ENCODE assay signal across 22 cellular contexts in the genomic region with DNA sequence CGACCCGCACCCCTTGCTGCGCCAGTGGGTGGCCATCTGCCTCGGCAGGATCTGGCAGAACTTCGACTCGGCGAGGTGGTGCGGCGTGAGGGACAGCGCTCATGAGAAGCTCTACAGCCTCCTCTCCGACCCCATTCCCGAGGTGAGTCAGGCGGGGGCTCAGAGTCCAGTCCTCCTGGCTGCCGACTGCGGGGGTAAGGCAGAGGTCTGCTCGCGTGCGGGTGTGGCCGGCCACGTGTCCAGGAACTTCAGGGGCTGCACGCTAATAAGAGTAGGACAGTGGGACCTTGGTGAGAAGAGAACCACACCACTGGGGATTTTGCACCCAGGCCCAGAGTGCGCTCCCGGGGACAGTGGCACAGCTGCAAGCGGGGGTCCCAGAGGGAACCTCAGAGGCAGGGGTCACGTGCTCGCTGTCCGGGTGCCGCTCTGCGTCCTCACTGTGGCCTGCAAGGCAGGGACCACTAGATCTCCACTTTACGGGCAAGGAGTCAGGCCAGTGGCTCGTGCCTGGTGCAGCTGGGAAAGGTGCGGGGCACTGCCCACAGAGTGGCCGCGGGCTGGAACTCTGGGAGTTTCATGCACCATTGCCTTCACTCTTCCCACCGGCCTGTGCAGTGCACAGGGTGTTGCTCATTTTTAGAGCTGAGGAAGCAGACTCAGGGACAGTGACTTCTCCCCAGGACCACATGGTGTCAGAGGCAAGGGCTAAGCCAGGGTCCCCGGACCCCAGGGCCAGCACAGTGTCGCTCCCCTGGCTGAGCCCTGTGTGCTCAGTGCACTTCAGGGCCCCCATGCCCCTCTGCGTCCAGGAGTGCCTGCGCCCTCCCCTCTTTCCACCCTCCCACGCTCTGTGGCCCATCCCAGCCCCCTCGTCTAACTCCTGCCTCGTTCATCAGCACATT.
DNase-seq lines count a peak whose midpoint lies in the region; FAIRE-seq and TF ChIP-seq lines count a peak whose summit lies in the region.
"Had no signal": no experiment of that assay in that cellular context is flagged by ENCODE, and none has a peak within 500 bp of the region (broad histone marks: within the 10 kb centered on the region; RNA-seq: fewer than 3 reads in every experiment).

No MANE protein-coding gene starts in this region.

- H3K36me3 Mint-ChIP-seq in osteocyte (ENCODE audit: unreplicated experiment): peaks cover 21% of the 10 kb centered on the region

- intact Hi-C loops in kidney (cut with DNase I) (no loop called here), testis (cut with DNase I; ENCODE audit: low total_unique reads) (no loop called here)

- peaks cover 99% of the 10 kb centered on the region for H3K4me1 ChIP-seq in BLaER1
- H3K4me1 ChIP-seq in OCI-LY1 (ENCODE audit: insufficient read depth, low read length, severe bottlenecking): peaks cover 37% of the 10 kb centered on the region
- no peaks in the 10 kb centered on the region for H3K4me1 ChIP-seq in kidney (ENCODE audit: control insufficient read depth in 1 of 2, insufficient read depth in 1 of 2, low read depth in 1 of 2, low read length in 2 of 2)
- no peaks in the 10 kb centered on the region for H3K4me1 ChIP-seq in osteoblast (ENCODE audit: insufficient read depth, low read length)
- H3K4me1 ChIP-seq in testis: no peaks in the 10 kb centered on the region

- H2AFZ ChIP-seq in OCI-LY1 (ENCODE audit: low read length) (no peak overlapping the region), osteoblast (ENCODE audit: low read length) (no peak overlapping the region)

- H3K9me3 ChIP-seq in BLaER1: no peaks in the 10 kb centered on the region
- H3K9me3 ChIP-seq in OCI-LY1 (ENCODE audit: low read length): no peaks in the 10 kb centered on the region
- H3K9me3 ChIP-seq in kidney (ENCODE audit: control insufficient read depth in 1 of 2, low read length in 2 of 2): no peaks in the 10 kb centered on the region
- no peaks in the 10 kb centered on the region for H3K9me3 ChIP-seq in osteoblast (ENCODE audit: low read depth, low read length)
- H3K9me3 ChIP-seq in testis: no peaks in the 10 kb centered on the region

- peak overlapping the region; percentile 37; the same call in 1 of the 2 replicates for H3K27ac ChIP-seq in BLaER1
- peak overlapping the region; percentile 93 for H3K27ac ChIP-seq in OCI-LY1 (ENCODE audit: low read depth, low read length, poor library complexity, severe bottlenecking)
- H3K27ac ChIP-seq in kidney (ENCODE audit: low read depth in 2 of 2, low read length in 2 of 2): no peak overlapping the region
- H3K27ac ChIP-seq in osteoblast (ENCODE audit: low read depth, low read length): no peak overlapping the region
- no peak overlapping the region for H3K27ac ChIP-seq in testis
- H3K27ac ChIP-seq: KMS-11 had no signal

- H3K27ac Mint-ChIP-seq in osteocyte (ENCODE audit: unreplicated experiment): no peak overlapping the region
- H3K27ac Mint-ChIP-seq: CD4-positive, alpha-beta memory T cell; HFFc6 had no signal

- peak overlapping the region; percentile 16; the same call in 1 of the 2 replicates for H3K4me3 ChIP-seq in BLaER1
- no peak overlapping the region for H3K4me3 ChIP-seq in OCI-LY1 (ENCODE audit: low read depth, low read length, poor library complexity, severe bottlenecking)
- H3K4me3 ChIP-seq in kidney (ENCODE audit: low read length in 2 of 2): no peak overlapping the region
- H3K4me3 ChIP-seq in osteoblast (ENCODE audit: insufficient read depth, low read length): no peak overlapping the region
- no peak overlapping the region for H3K4me3 ChIP-seq in testis

- H3K9ac ChIP-seq in BLaER1 (no peak overlapping the region), OCI-LY1 (ENCODE audit: low read length) (no peak overlapping the region), kidney (ENCODE audit: low read length in 2 of 2) (no peak overlapping the region)
- H3K9ac ChIP-seq: KMS-11 had no signal

- no peaks in the 10 kb centered on the region for H3K4me1 Mint-ChIP-seq in osteocyte (ENCODE audit: unreplicated experiment)

- no peaks in the 10 kb centered on the region for H3K9me3 Mint-ChIP-seq in osteocyte (ENCODE audit: unreplicated experiment)
- H3K9me3 Mint-ChIP-seq: HFFc6 had no signal

- no peak for FAIRE-seq in kidney (lab: Jason Lieb, UNC)

- DNase-seq in kidney (peak; percentile 60), osteoblast (ENCODE audit: insufficient read length, low spot score, missing footprints) (peak; percentile 68), osteocyte (ENCODE audit: extremely low spot score, unreplicated experiment) (no peak), testis (no peak)
- no peak for DNase-seq in activated CD4-positive, alpha-beta T cell treated with anti-CD3 and anti-CD28 coated beads, Interleukin-2, amount 50 U/mL, for 1 hour
- DNase-seq: ACHN; AML-193; Calu3; CD4-positive, alpha-beta memory T cell; DMS53; HFFc6; NCI-H1048; NCI-H1436 treated with DMSO at 0.1 percent for 48 hours; NCI-H2029 treated with DMSO at 0.1 percent for 48 hours; NCI-H2171 treated with DMSO at 0.1 percent for 48 hours; NCI-H446 treated with DMSO at 0.1 percent for 48 hours; NK-92 treated with Interleukin-12 subunit alpha and Interleukin-12 subunit beta, amount 100 ng/mL, for 24 hours; OCI-M1; RPMI8226 had no signal

- 93 to 98% methylated on average over 26 to 42 of the region's 42 CpGs for WGBS in testis, 2 donors

- no peaks in the 10 kb centered on the region for H3K9me2 ChIP-seq in OCI-LY1 (ENCODE audit: low read depth, low read length)

- H3K27me3 ChIP-seq in BLaER1: peaks cover 43% of the 10 kb centered on the region
- no peaks in the 10 kb centered on the region for H3K27me3 ChIP-seq in OCI-LY1 (ENCODE audit: insufficient read depth, low read length)
- H3K27me3 ChIP-seq in osteoblast (ENCODE audit: insufficient read depth, low read length): no peaks in the 10 kb centered on the region
- no peaks in the 10 kb centered on the region for H3K27me3 ChIP-seq in testis

- TF ChIP-seq CTCF in OCI-LY1 (IDR thresholded peaks at IDR 0.05; ENCODE audit: low read length): no peak
- TF ChIP-seq CTCF in kidney (IDR thresholded peaks at IDR 0.05; ENCODE audit: borderline replicate concordance, extremely low read depth, insufficient read depth): no peak
- no peak for TF ChIP-seq CTCF in osteoblast (IDR thresholded peaks at IDR 0.05; ENCODE audit: extremely low read depth, low read depth, low read length)
- TF ChIP-seq CTCF in osteocyte (IDR thresholded peaks at IDR 0.05): no peak
- no peak for TF ChIP-seq CTCF in testis (IDR thresholded peaks at IDR 0.05)

- no peak overlapping the region for H3K4me3 Mint-ChIP-seq in osteocyte (ENCODE audit: unreplicated experiment)
- H3K4me3 Mint-ChIP-seq: CD4-positive, alpha-beta memory T cell; HFFc6 had no signal

- H3K4me2 ChIP-seq in BLaER1 (peak overlapping the region; percentile 95), OCI-LY1 (ENCODE audit: low read length) (no peak overlapping the region), osteoblast (ENCODE audit: insufficient read depth, low read length) (no peak overlapping the region)
- H3K4me2 ChIP-seq: KMS-11 had no signal

- H3K79me2 ChIP-seq in OCI-LY1 (ENCODE audit: insufficient read depth, low read length) (no peaks in the 10 kb centered on the region), osteoblast (ENCODE audit: insufficient read depth, low read length) (no peaks in the 10 kb centered on the region)

- no peaks in the 10 kb centered on the region for H3K27me3 Mint-ChIP-seq in osteocyte (ENCODE audit: unreplicated experiment)
- H3K27me3 Mint-ChIP-seq: CD4-positive, alpha-beta memory T cell had no signal

- H3F3A ChIP-seq in OCI-LY1 (ENCODE audit: insufficient read depth, low read length): no peaks in the 10 kb centered on the region

- no peak for TF ChIP-seq POLR2A in testis (IDR thresholded peaks at IDR 0.05)

- H3K36me3 ChIP-seq in BLaER1 (peaks cover 37% of the 10 kb centered on the region), OCI-LY1 (ENCODE audit: insufficient read depth, low read length) (peaks cover 87% of the 10 kb centered on the region), kidney (ENCODE audit: control insufficient read depth in 1 of 2, insufficient read depth in 2 of 2, low read length in 2 of 2) (peaks cover 8 to 22% of the 10 kb centered on the region in 2 donors), osteoblast (ENCODE audit: insufficient read depth, low read length) (peaks cover 19% of the 10 kb centered on the region), testis (ENCODE audit: low read depth, missing control alignments) (no peaks in the 10 kb centered on the region)

- H4K20me1 ChIP-seq in BLaER1 (peaks cover 83% of the 10 kb centered on the region), OCI-LY1 (ENCODE audit: insufficient read depth, low read length) (no peaks in the 10 kb centered on the region), osteoblast (ENCODE audit: insufficient read depth, low read length) (no peaks in the 10 kb centered on the region)

Comparison
In these comparisons a context has a peak if more than half of its experiments do, and no peak if none do; other contexts are left out.
1. H3K27ac ChIP-seq: peak in BLaER1 (single experiment) and OCI-LY1 (single experiment); none in kidney (0 of 2), osteoblast (single experiment) and testis (0 of 2).
2. DNase-seq: peak in kidney (single experiment) and osteoblast (single experiment); none in osteocyte (single experiment), testis (single experiment) and activated CD4-positive, alpha-beta T cell treated with anti-CD3 and anti-CD28 coated beads, Interleukin-2, amount 50 U/mL, for 1 hour (single experiment).